ENCODE assay signal across 8 cellular contexts in genomic region chr6:152356659-152357058, GRCh38.
DNase-seq lines count a peak whose midpoint lies in the region; ATAC-seq, FAIRE-seq and TF ChIP-seq lines count a peak whose summit lies in the region.

No MANE protein-coding gene starts in this region.

- intact Hi-C loops in pancreas (cut with DNase I): no loop called here

- H3K36me3 ChIP-seq in pancreas (peaks cover 0 to 88% (median 35%) of the 10 kb centered on the region in 3 donors), Peyer's patch (peaks cover 0 to 18% (median 0%) of the 10 kb centered on the region in 3 donors)

- H3K4me1 ChIP-seq in pancreas (no peaks in the 10 kb centered on the region), Peyer's patch (no peaks in the 10 kb centered on the region)

- H3K27ac ChIP-seq in 22Rv1 (no peak overlapping the region), pancreas (no peak overlapping the region), Peyer's patch (no peak overlapping the region)

- peak; percentile 29 for DNase-seq in GM10266 (ENCODE audit: extremely low spot score)
- DNase-seq in NCI-H524 (lab: John Stamatoyannopoulos, UW): peak; percentile 42 to 79
- DNase-seq in choroid plexus epithelial cell (ENCODE audit: low read depth): peak; percentile 86
- no peak for DNase-seq in pancreas
- no peak for DNase-seq in Peyer's patch

- H3K27me3 ChIP-seq in pancreas: no peaks in the 10 kb centered on the region
- no peaks in the 10 kb centered on the region for H3K27me3 ChIP-seq in Peyer's patch

- no peak for TF ChIP-seq POLR2A in Peyer's patch (IDR thresholded peaks at IDR 0.05)

- no peak overlapping the region for H3K4me3 ChIP-seq in choroid plexus epithelial cell (ENCODE audit: low read depth, low read length)
- H3K4me3 ChIP-seq in pancreas: no peak overlapping the region
- H3K4me3 ChIP-seq in Peyer's patch: no peak overlapping the region

- WGBS in pancreas, 2 donors: 62 to 70% methylated on average over 2 of the region's 2 CpGs

- H3K9me3 ChIP-seq in pancreas: no peaks in the 10 kb centered on the region
- no peaks in the 10 kb centered on the region for H3K9me3 ChIP-seq in Peyer's patch

- ATAC-seq in HG02852 (IDR thresholded peaks at IDR 0.05; ENCODE audit: unreplicated experiment) (peak; percentile 76), pancreas (peak in 3 of 4 donors; percentile 28 to 56 (median 38)), HG02763 (IDR thresholded peaks at IDR 0.05; ENCODE audit: unreplicated experiment) (no peak)

- FAIRE-seq in pancreas (lab: Jason Lieb, UNC): no peak

- TF ChIP-seq CTCF in 22Rv1 (IDR thresholded peaks at IDR 0.05): peak; percentile 36
- peak; percentile 41 for TF ChIP-seq CTCF in GM10266 (IDR thresholded peaks at IDR 0.05; ENCODE audit: control insufficient read depth, insufficient read depth, low read depth, missing control alignments)
- TF ChIP-seq CTCF in choroid plexus epithelial cell (conservative IDR thresholded peaks at IDR 0.05; ENCODE audit: low read depth, low read length): peak; percentile 65
- no peak for TF ChIP-seq CTCF in pancreas (IDR thresholded peaks at IDR 0.05)
- peak in 3 of 6 experiments; percentile 5 to 17 (median 7) for TF ChIP-seq CTCF in Peyer's patch (IDR thresholded peaks at IDR 0.05)

Comparison
In these comparisons a context has a peak if more than half of its experiments do, and no peak if none do; other contexts are left out.
1. CTCF ChIP-seq: peak in 22Rv1 (single experiment), GM10266 (single experiment) and choroid plexus epithelial cell (single experiment); none in pancreas (0 of 4).
2. DNase-seq: peak in GM10266 (single experiment), NCI-H524 (2 of 2) and choroid plexus epithelial cell (single experiment); none in pancreas (0 of 6) and Peyer's patch (0 of 3).